24 cellular contexts compared by ENCODE assay signal in the genomic region with DNA sequence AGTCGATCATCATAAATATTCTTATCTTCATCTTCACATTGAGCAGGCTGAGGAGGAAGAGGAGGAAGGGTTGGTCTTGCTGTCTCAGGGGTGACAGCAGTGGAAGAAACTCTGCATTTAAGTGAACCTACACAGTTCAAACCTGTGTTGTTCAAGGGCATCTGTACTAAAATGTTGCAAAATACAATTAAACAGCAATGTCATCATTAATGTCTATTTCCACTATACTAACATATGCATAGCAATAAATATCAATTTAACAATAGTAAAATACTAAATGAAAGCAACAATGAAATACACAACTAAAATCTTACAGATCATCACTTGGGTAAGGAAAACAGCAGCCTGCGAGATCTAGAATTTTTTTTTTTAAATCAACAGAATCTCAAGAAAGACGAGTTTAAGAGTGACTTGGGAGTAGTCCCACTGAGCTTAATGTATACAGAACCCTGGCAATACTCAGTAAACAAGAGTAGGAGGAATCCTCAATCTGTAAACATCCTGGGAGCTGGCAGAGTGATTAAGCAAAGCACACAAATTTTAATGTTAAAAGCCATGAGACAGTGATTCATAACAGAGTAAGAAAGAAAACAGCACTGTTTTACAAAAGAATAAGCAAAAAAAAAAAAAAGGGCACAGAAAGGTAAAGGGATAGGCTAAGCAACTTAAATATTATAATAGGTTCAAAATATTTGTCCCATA. TPM values are rescaled to one million over a fixed set of nuclear protein-coding genes. Genes with fewer than 3 reads are reported as not detected.
DNase-seq lines count a peak whose midpoint lies in the region; ATAC-seq, FAIRE-seq and TF ChIP-seq lines count a peak whose summit lies in the region.
"Had no signal": no experiment of that assay in that cellular context is flagged by ENCODE, and none has a peak within 500 bp of the region (broad histone marks: within the 10 kb centered on the region; RNA-seq: fewer than 3 reads in every experiment).

No MANE protein-coding gene starts in this region.

- H3K4me3 ChIP-seq in A549, result no peak overlapping the region
- H3K4me3 ChIP-seq in HUES6 (ENCODE audit: low read depth, low read length), result peak overlapping the region; percentile 21; the same call in 1 of the 2 replicates
- no peak overlapping the region for H3K4me3 ChIP-seq in fibroblast of villous mesenchyme (ENCODE audit: low read depth, low read length)
- H3K4me3 ChIP-seq: left ventricle myocardium inferior, suprapubic skin, uterus had no signal

- H3K36me3 Mint-ChIP-seq in WTC11, result no peaks in the 10 kb centered on the region
- H3K36me3 Mint-ChIP-seq: CD8-positive, alpha-beta T cell had no signal

- peak overlapping the region; percentile 61 for H3K4me2 ChIP-seq in A549
- H3K4me2 ChIP-seq: KMS-11, SK-N-SH had no signal

- TF ChIP-seq EP300 in A549 (IDR thresholded peaks at IDR 0.05), result no peak

- DNase-seq in A549 (ENCODE audit: low read depth in 1 of 2, low spot score in 1 of 2) (peak in 1 of 2 experiments; percentile 39), WTC11 (ENCODE audit: low spot score) (no peak), fibroblast of villous mesenchyme (ENCODE audit: low read depth) (peak; percentile 87), NCI-H446 (lab: John Stamatoyannopoulos, UW) (no peak), GM12891 (ENCODE audit: insufficient read length, low spot score) (no peak)
- DNase-seq in NK-92 treated with Interleukin-12 subunit alpha and Interleukin-12 subunit beta, amount 100 ng/mL, for 24 hours (lab: John Stamatoyannopoulos, UW), result no peak
- no peak for DNase-seq in activated CD4-positive, CD25-positive, alpha-beta regulatory T cell (lab: John Stamatoyannopoulos, UW)
- DNase-seq: activated naive CD8-positive, alpha-beta T cell treated with anti-CD3 and anti-CD28 coated beads for 36 hours; CD8-positive, alpha-beta T cell; cortex of kidney; DMS79 treated with DMSO at 0.1 percent for 48 hours; left ventricle myocardium inferior; NCI-H1417; NCI-H2171; NCI-H748 treated with DMSO at 0.1 percent for 48 hours; OCI-M1; SK-N-SH; uterus had no signal

- no peaks in the 10 kb centered on the region for H3K36me3 ChIP-seq in HUES6 (ENCODE audit: control insufficient read depth, insufficient read depth, low read length)
- H3K36me3 ChIP-seq: left ventricle myocardium inferior, neutrophil, suprapubic skin, uterus had no signal

- POLR2A ChIA-PET in A549 (lab: Yijun Ruan, JAX), result interaction anchor here (1.9 kb wide), 1 partner anchor 10 kb away, joined by 8 read pairs; a partner anchor contains a TSS
- POLR2A ChIA-PET in WTC11 (lab: Charles Lee), result no interaction called here

- 38% methylated on average over 3 of the region's 3 CpGs for WGBS in A549 (ENCODE audit: missing lambda C conversion rate)

- CTCF ChIA-PET in A549 (lab: Yijun Ruan, JAX), result interaction anchor here (1.1 kb wide), 1 partner anchor 40 kb away, joined by 4 read pairs; no protein-coding TSS in a partner anchor
- CTCF ChIA-PET in WTC11 (lab: Charles Lee), result interaction anchor here (1.5 kb wide), 1 partner anchor 483 kb away, joined by 3 read pairs; no protein-coding TSS in a partner anchor

- H3K9me3 Mint-ChIP-seq in WTC11, result no peaks in the 10 kb centered on the region
- H3K9me3 Mint-ChIP-seq: activated naive CD8-positive, alpha-beta T cell treated with anti-CD3 and anti-CD28 coated beads for 36 hours; CD8-positive, alpha-beta T cell; T-helper 2 cell treated with Interferon-gamma antibody and Interleukin-4, amounts not matched to agents 5 μg/mL and 100 μg/mL, for 36 hours had no signal

- TF ChIP-seq POLR2A in A549 (IDR thresholded peaks at IDR 0.05; ENCODE audit: low read length) (no peak), GM12891 (IDR thresholded peaks at IDR 0.05; ENCODE audit: low read depth, low read length) (no peak)

- TF ChIP-seq CTCF in A549 (IDR thresholded peaks at IDR 0.05) (no peak), WTC11 (IDR thresholded peaks at IDR 0.05) (no peak), fibroblast of villous mesenchyme (IDR thresholded peaks at IDR 0.05; ENCODE audit: insufficient read depth, low read depth, low read length) (no peak)

- H3K4me1 ChIP-seq in A549 (peaks cover 15% of the 10 kb centered on the region; the same call in 2 of the 3 replicates), HUES6 (ENCODE audit: control insufficient read depth, insufficient read depth, low read length) (peaks cover 18% of the 10 kb centered on the region)
- H3K4me1 ChIP-seq: suprapubic skin had no signal

- H3K4me3 Mint-ChIP-seq in WTC11, result no peak overlapping the region; the same call in 1 of the 2 replicates
- H3K4me3 Mint-ChIP-seq: activated naive CD8-positive, alpha-beta T cell treated with anti-CD3 and anti-CD28 coated beads for 36 hours; CD8-positive, alpha-beta T cell; T-helper 2 cell treated with Interferon-gamma antibody and Interleukin-4, amounts not matched to agents 5 μg/mL and 100 μg/mL, for 36 hours had no signal

- no peak overlapping the region for H3K9ac ChIP-seq in HUES6 (ENCODE audit: low read length)
- H3K9ac ChIP-seq: KMS-11, SK-N-SH had no signal

- H3K27me3 Mint-ChIP-seq in WTC11 (ENCODE audit: low read depth), result no peaks in the 10 kb centered on the region
- H3K27me3 Mint-ChIP-seq: activated naive CD8-positive, alpha-beta T cell treated with anti-CD3 and anti-CD28 coated beads for 36 hours had no signal

- ATAC-seq in A549 (peak in 1 of 2 experiments; percentile 70; a peak in 3 of 6 replicates), WTC11 (no peak)
- ATAC-seq: activated CD4-positive, CD25-positive, alpha-beta regulatory T cell treated with anti-CD3 and anti-CD28 coated beads, Interleukin-2, amount 50 U/mL, for 24 hours; CD8-positive, alpha-beta T cell had no signal

- peaks cover 51% of the 10 kb centered on the region for H3K4me1 Mint-ChIP-seq in WTC11

- TF ChIP-seq RAD21 in A549 (conservative IDR thresholded peaks at IDR 0.05 in 1 of 2, IDR thresholded peaks at IDR 0.05 in 1 of 2), result no peak

- H3K9me3 ChIP-seq in A549 (no peaks in the 10 kb centered on the region), HUES6 (ENCODE audit: control insufficient read depth, insufficient read depth, low read depth, low read length) (no peaks in the 10 kb centered on the region)
- H3K9me3 ChIP-seq: left ventricle myocardium inferior, neutrophil, SK-N-SH, suprapubic skin, uterus had no signal

- H3K27me3 ChIP-seq in HUES6 (ENCODE audit: control insufficient read depth, insufficient read depth, low read length), result no peaks in the 10 kb centered on the region
- H3K27me3 ChIP-seq: suprapubic skin, uterus had no signal

- no peak for FAIRE-seq in A549 (lab: Jason Lieb, UNC)
- no peak for FAIRE-seq in GM12891 (lab: Jason Lieb, UNC)

- peak overlapping the region; percentile 80 for H3K27ac Mint-ChIP-seq in WTC11
- H3K27ac Mint-ChIP-seq: activated naive CD8-positive, alpha-beta T cell treated with anti-CD3 and anti-CD28 coated beads for 36 hours; CD8-positive, alpha-beta T cell; T-helper 2 cell treated with Interferon-gamma antibody and Interleukin-4, amounts not matched to agents 5 μg/mL and 100 μg/mL, for 36 hours had no signal

- H3K27ac ChIP-seq in A549 (no peak overlapping the region), HUES6 (ENCODE audit: low read depth, low read length) (no peak overlapping the region)
- H3K27ac ChIP-seq: KMS-11, neutrophil, suprapubic skin, uterus had no signal

TF ChIP-seq in A549, 52 proteins besides CTCF, POLR2A, EP300 and RAD21:
- TF ChIP-seq, protein P1, sequence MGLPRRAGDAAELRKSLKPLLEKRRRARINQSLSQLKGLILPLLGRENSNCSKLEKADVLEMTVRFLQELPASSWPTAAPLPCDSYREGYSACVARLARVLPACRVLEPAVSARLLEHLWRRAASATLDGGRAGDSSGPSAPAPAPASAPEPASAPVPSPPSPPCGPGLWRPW (IDR thresholded peaks at IDR 0.05), result no peak
- peak; percentile 70 for TF ChIP-seq MAFK (IDR thresholded peaks at IDR 0.05; ENCODE audit: partially characterized antibody)
- no peak for TF ChIP-seq KDM1A (IDR thresholded peaks at IDR 0.05; ENCODE audit: low read depth)
- no peak for TF ChIP-seq FOSL2 (IDR thresholded peaks at IDR 0.05)
- TF ChIP-seq FOSL2 (CRISPR knock-in tag; IDR thresholded peaks at IDR 0.05), result peak; percentile 32

TF ChIP-seq in WTC11, 78 proteins besides CTCF, POLR2A, EP300 and RAD21 (continues in another document):
- TF ChIP-seq, protein P2, sequence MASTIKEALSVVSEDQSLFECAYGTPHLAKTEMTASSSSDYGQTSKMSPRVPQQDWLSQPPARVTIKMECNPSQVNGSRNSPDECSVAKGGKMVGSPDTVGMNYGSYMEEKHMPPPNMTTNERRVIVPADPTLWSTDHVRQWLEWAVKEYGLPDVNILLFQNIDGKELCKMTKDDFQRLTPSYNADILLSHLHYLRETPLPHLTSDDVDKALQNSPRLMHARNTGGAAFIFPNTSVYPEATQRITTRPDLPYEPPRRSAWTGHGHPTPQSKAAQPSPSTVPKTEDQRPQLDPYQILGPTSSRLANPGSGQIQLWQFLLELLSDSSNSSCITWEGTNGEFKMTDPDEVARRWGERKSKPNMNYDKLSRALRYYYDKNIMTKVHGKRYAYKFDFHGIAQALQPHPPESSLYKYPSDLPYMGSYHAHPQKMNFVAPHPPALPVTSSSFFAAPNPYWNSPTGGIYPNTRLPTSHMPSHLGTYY (CRISPR knock-in tag; IDR thresholded peaks at IDR 0.05), result no peak
- no peak for TF ChIP-seq HMGA2 (CRISPR knock-in tag; IDR thresholded peaks at IDR 0.05)

TF ChIP-seq in GM12891, 5 proteins besides CTCF, POLR2A, EP300 and RAD21:
- TF ChIP-seq SPI1 (IDR thresholded peaks at IDR 0.05; ENCODE audit: low read depth, low read length) (no peak), POU2F2 (IDR thresholded peaks at IDR 0.05; ENCODE audit: low read depth, low read length) (no peak), TAF1 (IDR thresholded peaks at IDR 0.05; ENCODE audit: low read depth, low read length) (no peak)

RNA-seq across cellular contexts. Expression of a gene that starts 10.0 kb away (rescaled TPM):
- 5.6 and 9.3 TPM in 2 replicates for polyA plus RNA-seq in A549 (2011; rRNA removed)
- polyA plus RNA-seq in A549 (2012; cell fraction: cytosol; rRNA removed), result 1.2 and 1.6 TPM in 2 replicates
- polyA plus RNA-seq in A549 (2012; cell fraction: nucleus; rRNA removed), result 0.55 and 0.93 TPM in 2 replicates
- 6.0 to 8.1 TPM (median 6.3 TPM) in 3 replicates for polyA plus RNA-seq in A549 (2017; fragmentation: RNase III; extraction: RNeasy Plus Mini Kit Qiagen cat#74134 plus additional on column Dnase treatment)
- 4.8 and 5.8 TPM in 2 replicates for polyA minus RNA-seq in A549 (2011; rRNA and poly(A)+ RNA removed)
- 32.1 to 37.6 TPM (median 35.5 TPM) in 3 replicates for total RNA-seq in WTC11 (2021)
- 12.6 and 15.5 TPM in 2 replicates for total RNA-seq in fibroblast of villous mesenchyme
- 4.3 TPM for polyA plus RNA-seq in GM12891 (2012; ENCODE audit: low read depth, missing spikeins)
